Comparison of ENCODE assay signal across 24 cellular contexts in the genomic region with DNA sequence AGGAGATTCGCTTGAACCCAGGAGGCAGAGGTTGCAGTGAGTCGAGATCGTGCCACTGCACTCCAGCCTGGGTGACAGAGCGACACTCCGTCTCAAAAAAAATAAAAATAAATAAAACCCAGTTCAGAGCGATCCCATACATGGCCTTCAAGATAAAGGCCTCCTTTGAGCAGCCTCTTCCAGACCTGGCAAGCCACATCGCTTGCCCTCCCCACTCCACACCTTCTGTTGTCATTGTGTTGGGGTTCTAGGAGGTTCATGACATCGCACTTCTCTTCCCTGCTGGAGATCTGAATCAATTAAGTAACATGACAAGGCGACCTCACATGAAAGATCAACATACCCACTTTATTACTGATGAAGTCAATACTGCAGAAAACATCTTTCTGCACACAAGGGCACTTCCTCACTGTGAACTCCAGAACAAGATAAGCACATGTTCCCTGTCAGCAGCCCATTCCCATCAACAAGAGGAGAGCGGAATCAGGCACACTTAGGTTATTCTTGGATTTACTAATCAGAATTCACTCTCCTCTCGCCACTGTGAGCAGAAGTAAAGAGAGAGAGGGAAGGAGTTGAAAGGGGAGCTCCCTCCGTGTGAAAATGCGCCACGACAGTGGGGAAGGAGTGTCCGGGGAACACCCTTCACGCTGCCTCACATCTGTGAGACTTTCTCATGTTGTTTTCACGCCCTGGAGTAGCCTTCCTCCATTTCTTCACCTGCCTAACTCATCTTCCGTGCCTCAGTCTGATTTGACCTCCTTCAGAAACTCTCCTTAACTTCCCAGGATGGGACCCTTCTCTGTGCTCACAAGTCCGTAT. TPM values are rescaled to one million over a fixed set of nuclear protein-coding genes. Genes with fewer than 3 reads are reported as not detected.
A peak's percentile ranks its signal among the peaks of the same experiment; 100 is the strongest.
DNase-seq lines count a peak whose midpoint lies in the region; ATAC-seq, FAIRE-seq and TF ChIP-seq lines count a peak whose summit lies in the region.
"Had no signal": no experiment of that assay in that cellular context is flagged by ENCODE, and none has a peak within 500 bp of the region (broad histone marks: within the 10 kb centered on the region; RNA-seq: fewer than 3 reads in every experiment).

No MANE protein-coding gene starts in this region.

- no peaks in the 10 kb centered on the region for H3K9me3 Mint-ChIP-seq in nephron progenitor cell
- H3K9me3 Mint-ChIP-seq: CD8-positive, alpha-beta T cell had no signal

- H3K4me3 ChIP-seq in GM12878, result no peak overlapping the region
- H3K4me3 ChIP-seq in heart right ventricle, result no peak overlapping the region
- no peak overlapping the region for H3K4me3 ChIP-seq in effector memory CD4-positive, alpha-beta T cell (ENCODE audit: insufficient read depth, low read depth, low read length, poor library complexity, severe bottlenecking)
- H3K4me3 ChIP-seq: A549, MG63 had no signal

- SMC1A ChIA-PET in GM12878 (lab: Charles Lee; ENCODE audit: uncharacterized antibody, unreplicated experiment), result interaction anchor here (1.0 to 1.3 kb wide), 6 partner anchors 36 to 165 kb away, joined by 3 to 8 read pairs (median 4); no protein-coding TSS in a partner anchor

- H2AFZ ChIP-seq in GM12878 (ENCODE audit: control insufficient read depth, low read depth, low read length), result no peak overlapping the region

- H3K4me1 Mint-ChIP-seq in nephron progenitor cell, result peaks cover 27% of the 10 kb centered on the region

- H3K79me2 ChIP-seq in GM12878 (ENCODE audit: control insufficient read depth, insufficient read depth, low read length), result no peaks in the 10 kb centered on the region

- no peaks in the 10 kb centered on the region for H3K36me3 Mint-ChIP-seq in nephron progenitor cell (ENCODE audit: low read depth)
- H3K36me3 Mint-ChIP-seq: CD8-positive, alpha-beta T cell had no signal

- H3K27me3 Mint-ChIP-seq in nephron progenitor cell (ENCODE audit: low read depth, poor library complexity), result peaks cover 6% of the 10 kb centered on the region

- H3K27ac Mint-ChIP-seq in nephron progenitor cell, result peak overlapping the region; percentile 10
- H3K27ac Mint-ChIP-seq: CD8-positive, alpha-beta T cell had no signal

- peaks cover 25% of the 10 kb centered on the region for H3K4me1 ChIP-seq in GM12878 (ENCODE audit: control insufficient read depth, insufficient read depth, low read length)
- peaks cover 0 to 11% (median 0%) of the 10 kb centered on the region in 9 donors for H3K4me1 ChIP-seq in heart right ventricle
- peaks cover 19% of the 10 kb centered on the region for H3K4me1 ChIP-seq in effector memory CD4-positive, alpha-beta T cell (ENCODE audit: control insufficient read depth, insufficient read depth, low read length, poor library complexity, severe bottlenecking)
- H3K4me1 ChIP-seq: A549 had no signal

- H3K27ac ChIP-seq in GM12878 (ENCODE audit: control insufficient read depth, insufficient read depth), result no peak overlapping the region
- no peak overlapping the region for H3K27ac ChIP-seq in heart right ventricle
- H3K27ac ChIP-seq in effector memory CD4-positive, alpha-beta T cell (ENCODE audit: insufficient read depth, low read length, poor library complexity, severe bottlenecking), result no peak overlapping the region
- H3K27ac ChIP-seq: A549, C4-2B had no signal

- POLR2A ChIA-PET in GM12878 (lab: Charles Lee), result interaction anchor here (0.7 to 1.1 kb wide), 2 partner anchors 21 to 125 kb away, joined by 3 read pairs; no protein-coding TSS in a partner anchor

- H3K36me3 ChIP-seq in GM12878 (ENCODE audit: control insufficient read depth in 2 of 2, insufficient read depth in 2 of 2, low read length in 1 of 2), result no peaks in the 10 kb centered on the region
- H3K36me3 ChIP-seq in heart right ventricle, result no peaks in the 10 kb centered on the region
- H3K36me3 ChIP-seq in effector memory CD4-positive, alpha-beta T cell (ENCODE audit: control insufficient read depth, insufficient read depth, low read length), result no peaks in the 10 kb centered on the region
- H3K36me3 ChIP-seq: MG63 had no signal

- in situ Hi-C loops in GM12878 (cut with MboI), result no loop called here

- WGBS in GM12878 (ENCODE audit: insufficient coverage, insufficient replicate concordance, low lambda C conversion rate, missing lambda C conversion rate), result 76% methylated on average over 19 of the region's 19 CpGs
- 45 to 54% methylated on average over 19 of the region's 19 CpGs for whole genome bisulfite sequencing in heart right ventricle, 2 donors

- DNase-seq in GM19239 (ENCODE audit: insufficient read length, low spot score) (no peak), GM12878 (ENCODE audit: low read depth, low spot score) (no peak), heart right ventricle (no peak), nephron progenitor cell (no peak), HuH-7.5 (ENCODE audit: low spot score) (no peak)
- DNase-seq in effector memory CD4-positive, alpha-beta T cell, result no peak
- DNase-seq: CD8-positive, alpha-beta T cell; KBM-7; MG63; NCI-H1105 treated with DMSO at 0.1 percent for 48 hours; NCI-H146; NCI-H1930; NCI-H2107; NCI-H446; NCI-H774; NK-92 treated with Interleukin-12 subunit alpha and Interleukin-12 subunit beta, amount 100 ng/mL, for 24 hours; RPMI8226; SHP77 treated with DMSO at 0.1 percent for 48 hours had no signal

- CTCF ChIA-PET in GM12878 (lab: Yijun Ruan, JAX), result interaction anchor here (0.9 to 1.4 kb wide), 3 partner anchors 9 to 114 kb away, joined by 3 to 4 read pairs (median 3); no protein-coding TSS in a partner anchor

- H3K4me2 ChIP-seq in GM12878 (ENCODE audit: control insufficient read depth, insufficient read depth), result no peak overlapping the region
- H3K4me2 ChIP-seq: A549 had no signal

- TF ChIP-seq CTCF in GM12878 (IDR thresholded peaks at IDR 0.05 in 2 of 3, conservative IDR thresholded peaks at IDR 0.05 in 1 of 3; ENCODE audit: control insufficient read depth in 2 of 3, extremely low read depth in 1 of 3, insufficient read depth in 1 of 3, low read depth in 3 of 3, low read length in 3 of 3), result no peak
- no peak for TF ChIP-seq CTCF in heart right ventricle (IDR thresholded peaks at IDR 0.05)
- TF ChIP-seq CTCF in nephron progenitor cell (IDR thresholded peaks at IDR 0.05), result no peak

- H3K9me3 ChIP-seq in GM12878 (replicated peaks; ENCODE audit: control insufficient read depth, insufficient read depth, low read length) (no peaks in the 10 kb centered on the region), heart right ventricle (no peaks in the 10 kb centered on the region)
- no peaks in the 10 kb centered on the region for H3K9me3 ChIP-seq in effector memory CD4-positive, alpha-beta T cell (ENCODE audit: control insufficient read depth, low read length)
- H3K9me3 ChIP-seq: Caco-2, MG63 had no signal

- H3K9ac ChIP-seq in GM12878 (ENCODE audit: control insufficient read depth, insufficient read depth, low read length), result no peak overlapping the region

- no peak for TF ChIP-seq POLR2A in GM12878 (IDR thresholded peaks at IDR 0.05; ENCODE audit: low read depth, low read length)

- RAD21 ChIA-PET in GM12878 (lab: Charles Lee; ENCODE audit: unreplicated experiment), result interaction anchor here (0.8 to 1.6 kb wide), 7 partner anchors 9 to 261 kb away, joined by 3 to 15 read pairs (median 5); no protein-coding TSS in a partner anchor

- TF ChIP-seq RAD21 in GM12878 (IDR thresholded peaks at IDR 0.05; ENCODE audit: insufficient read depth, low read depth, low read length), result no peak

- no peaks in the 10 kb centered on the region for H3K27me3 ChIP-seq in GM12878 (replicated peaks in 1 of 2; ENCODE audit: control insufficient read depth in 2 of 2, insufficient read depth in 2 of 2, low read length in 1 of 2)
- peaks cover 0 to 32% (median 13%) of the 10 kb centered on the region in 7 donors for H3K27me3 ChIP-seq in heart right ventricle
- no peaks in the 10 kb centered on the region for H3K27me3 ChIP-seq in effector memory CD4-positive, alpha-beta T cell (replicated peaks; ENCODE audit: control insufficient read depth, insufficient read depth, low read length, poor library complexity, severe bottlenecking)

- TF ChIP-seq EP300 in GM12878 (IDR thresholded peaks at IDR 0.05; ENCODE audit: borderline replicate concordance in 1 of 2, control insufficient read depth in 1 of 2, low read depth in 2 of 2, low read length in 2 of 2), result no peak

- ATAC-seq in GM12878, result no peak
- peak in 7 of 8 donors; percentile 29 to 95 (median 69) for ATAC-seq in heart right ventricle
- no peak for ATAC-seq in HG03342 (IDR thresholded peaks at IDR 0.05; ENCODE audit: unreplicated experiment)
- ATAC-seq: A549; CD8-positive, alpha-beta T cell had no signal

- intact Hi-C loops in GM12878 (cut with micrococcal nuclease; ENCODE audit: unreplicated experiment), result no loop called here
- intact Hi-C loops in heart right ventricle (cut with DNase I), result loop anchor here in 2 of 10 donors (10.0 kb wide), 1 partner anchor 94 kb away; no protein-coding TSS in a partner anchor

- H3K4me3 Mint-ChIP-seq in nephron progenitor cell, result no peak overlapping the region
- H3K4me3 Mint-ChIP-seq: CD8-positive, alpha-beta T cell had no signal

- no peaks in the 10 kb centered on the region for H4K20me1 ChIP-seq in GM12878 (ENCODE audit: control insufficient read depth, insufficient read depth)

- FAIRE-seq in GM19239 (lab: Jason Lieb, UNC), result peak; percentile 87
- FAIRE-seq in GM12878 (lab: Jason Lieb, UNC), result no peak
- FAIRE-seq: A549, G401.6, H54 had no signal

- no TSS peak for BruUV-seq in GM12878 (replicated peaks; lab: Mats Ljungman, UMichigan)

TF ChIP-seq in GM12878, 131 proteins besides CTCF, POLR2A, EP300 and RAD21 (continues in another document):
- peak; percentile 61 for TF ChIP-seq MEF2B (IDR thresholded peaks at IDR 0.05; ENCODE audit: partially characterized antibody, poor library complexity, severe bottlenecking)

RNA-seq across cellular contexts. Expression of a gene that starts 38.3 kb away (rescaled TPM):
- total RNA-seq in GM12878 (2013; cell fraction: nucleolus; rRNA removed), result 66.7 and 75.4 TPM in 2 replicates
- total RNA-seq in GM12878 (2014; rRNA removed), result 27.2 and 30.1 TPM in 2 replicates
- 36.0 and 36.3 TPM in 2 replicates for total RNA-seq in GM12878 (2014; rRNA removed; fragmentation: Illumina TruSeq; extraction: Trizol)
- total RNA-seq in GM12878 (2021), result 22.5 and 23.7 TPM in 2 replicates
- polyA plus RNA-seq in GM12878 (2011; ENCODE audit: low read depth), result 27.6 TPM
- 134 and 148 TPM in 2 replicates for polyA plus RNA-seq in GM12878 (2011; rRNA removed)
- polyA plus RNA-seq in GM12878 (2011; cell fraction: cytosol; rRNA removed), result 24.0 and 42.1 TPM in 2 replicates
- polyA plus RNA-seq in GM12878 (2011; cell fraction: nucleus; rRNA removed), result 27.7 and 29.9 TPM in 2 replicates
- polyA plus RNA-seq in GM12878 (2012), result 40.9 and 62.5 TPM in 2 replicates
- 46.1 and 58.9 TPM in 2 replicates for polyA plus RNA-seq in GM12878 (2014; fragmentation: Illumina TruSeq; extraction: Trizol)
- polyA plus RNA-seq in GM12878 (2014; fragmentation: Nextera tagmentation; extraction: Ambion mirVana), result 10 to 100 TPM; 26.5 to 31.7 TPM
- 25.3 and 39.5 TPM in 2 replicates for polyA plus RNA-seq in GM12878 (2014; rRNA removed)
- 10 to 100 TPM; 26.2 to 30.0 TPM for polyA plus RNA-seq in GM12878 (2016; fragmentation: Nextera tagmentation; extraction: Ambion mirVana)
- polyA minus RNA-seq in GM12878 (2011; rRNA and poly(A)+ RNA removed), result 60.1 and 106 TPM in 2 replicates
- polyA minus RNA-seq in GM12878 (2011; cell fraction: cytosol; rRNA and poly(A)+ RNA removed), result 12.4 and 22.0 TPM in 2 replicates
- polyA minus RNA-seq in GM12878 (2011; cell fraction: nucleus; rRNA and poly(A)+ RNA removed), result 25.4 and 34.3 TPM in 2 replicates
- 10 to 100 TPM; 17.0 to 30.6 (median 20.9) TPM for total RNA-seq in heart right ventricle
- polyA plus RNA-seq in heart right ventricle, result 10 to 100 TPM; 10.7 to 18.9 TPM

Comparison
In these comparisons a context has a peak if more than half of its experiments do, and no peak if none do; other contexts are left out.
1. ATAC-seq: peak in heart right ventricle (7 of 8); none in GM12878 (single experiment) and HG03342 (single experiment).